ENCODE assay signal across 8 cellular contexts in genomic region chr2:213149949-213150314, GRCh38. TPM values are rescaled to one million over a fixed set of nuclear protein-coding genes. Genes with fewer than 3 reads are reported as not detected.
A peak's percentile ranks its signal among the peaks of the same experiment; 100 is the strongest.
DNase-seq lines count a peak whose midpoint lies in the region; ATAC-seq, FAIRE-seq and TF ChIP-seq lines count a peak whose summit lies in the region.

No MANE protein-coding gene starts in this region.

- H3K27me3 ChIP-seq in HL-60 (ENCODE audit: insufficient read depth, poor library complexity, severe bottlenecking) = no peaks in the 10 kb centered on the region

- peaks cover 17% of the 10 kb centered on the region for H3K36me3 Mint-ChIP-seq in activated CD8-positive, alpha-beta T cell treated with anti-CD3 and anti-CD28 coated beads for 36 hours (ENCODE audit: low read depth)
- H3K36me3 Mint-ChIP-seq in stimulated activated effector memory CD8-positive, alpha-beta T cell treated with anti-CD3 and anti-CD28 coated beads, Interleukin-12 subunit alpha, Interleukin-12 subunit beta, amount 100 ng/mL, for 72 hours = peaks cover 57% of the 10 kb centered on the region

- POLR2A ChIA-PET in activated CD8-positive, alpha-beta T cell treated with anti-CD3 and anti-CD28 coated beads for 36 hours (lab: Charles Lee) = interaction anchor here (0.9 to 3.2 kb wide), 5 partner anchors 12 to 135 kb away, joined by 3 to 14 read pairs (median 5); no protein-coding TSS in a partner anchor

- peak overlapping the region; percentile 83 for H3K4me3 Mint-ChIP-seq in activated CD8-positive, alpha-beta T cell treated with anti-CD3 and anti-CD28 coated beads for 36 hours
- peak overlapping the region; percentile 86 for H3K4me3 Mint-ChIP-seq in stimulated activated effector memory CD8-positive, alpha-beta T cell treated with anti-CD3 and anti-CD28 coated beads, Interleukin-12 subunit alpha, Interleukin-12 subunit beta, amount 100 ng/mL, for 72 hours

- H3K27ac Mint-ChIP-seq in activated CD8-positive, alpha-beta T cell treated with anti-CD3 and anti-CD28 coated beads for 36 hours = peak overlapping the region; percentile 88
- peak overlapping the region; percentile 95 for H3K27ac Mint-ChIP-seq in stimulated activated effector memory CD8-positive, alpha-beta T cell treated with anti-CD3 and anti-CD28 coated beads, Interleukin-12 subunit alpha, Interleukin-12 subunit beta, amount 100 ng/mL, for 72 hours

- no peak for ATAC-seq in activated CD8-positive, alpha-beta T cell treated with anti-CD3 and anti-CD28 coated beads for 36 hours
- no peak for ATAC-seq in stimulated activated effector memory CD8-positive, alpha-beta T cell treated with anti-CD3 and anti-CD28 coated beads, Interleukin-12 subunit alpha, Interleukin-12 subunit beta, amount 100 ng/mL, for 72 hours
- ATAC-seq in omental fat pad (ENCODE audit: low FRiP score) (no peak), HG03108 (IDR thresholded peaks at IDR 0.05; ENCODE audit: unreplicated experiment) (no peak)

- no peaks in the 10 kb centered on the region for H3K9me3 Mint-ChIP-seq in activated CD8-positive, alpha-beta T cell treated with anti-CD3 and anti-CD28 coated beads for 36 hours
- H3K9me3 Mint-ChIP-seq in stimulated activated effector memory CD8-positive, alpha-beta T cell treated with anti-CD3 and anti-CD28 coated beads, Interleukin-12 subunit alpha, Interleukin-12 subunit beta, amount 100 ng/mL, for 72 hours = no peaks in the 10 kb centered on the region

- CTCF ChIA-PET in activated CD8-positive, alpha-beta T cell treated with anti-CD3 and anti-CD28 coated beads for 36 hours (lab: Charles Lee) = interaction anchor here (0.8 to 2.8 kb wide), 9 partner anchors 20 to 463 kb away, joined by 3 to 11 read pairs (median 4); no protein-coding TSS in a partner anchor

- no peak for DNase-seq in HL-60 (ENCODE audit: low read depth in 1 of 2, low spot score in 1 of 2)
- DNase-seq in activated CD8-positive, alpha-beta T cell treated with anti-CD3 and anti-CD28 coated beads for 36 hours = no peak
- DNase-seq in stimulated activated effector memory CD8-positive, alpha-beta T cell treated with anti-CD3 and anti-CD28 coated beads, Interleukin-12 subunit alpha, Interleukin-12 subunit beta, amount 100 ng/mL, for 72 hours (ENCODE audit: low spot score in 2 of 2) = no peak
- DNase-seq in stimulated activated naive CD4-positive, alpha-beta T cell treated with Interleukin-2 at 50 U/mL for 16 hours (lab: John Stamatoyannopoulos, UW) = no peak
- DNase-seq in D721Med (ENCODE audit: insufficient read length, low spot score) = no peak
- DNase-seq in omental fat pad (ENCODE audit: low spot score) = no peak

- intact Hi-C loops in activated CD8-positive, alpha-beta T cell treated with anti-CD3 and anti-CD28 coated beads for 36 hours (cut with micrococcal nuclease) = loop anchor here (5.0 kb wide), 5 partner anchors 33 to 463 kb away; no protein-coding TSS in a partner anchor

- H3K4me1 Mint-ChIP-seq in activated CD8-positive, alpha-beta T cell treated with anti-CD3 and anti-CD28 coated beads for 36 hours (ENCODE audit: low read depth) = peaks cover 38% of the 10 kb centered on the region
- peaks cover 5% of the 10 kb centered on the region for H3K4me1 Mint-ChIP-seq in stimulated activated effector memory CD8-positive, alpha-beta T cell treated with anti-CD3 and anti-CD28 coated beads, Interleukin-12 subunit alpha, Interleukin-12 subunit beta, amount 100 ng/mL, for 72 hours

- peak overlapping the region; percentile 16; the same call in 1 of the 2 replicates for H3K27ac ChIP-seq in HL-60 (replicated peaks)

- FAIRE-seq in D721Med (lab: Jason Lieb, UNC) = no peak

- H3K4me3 ChIP-seq in HL-60 (replicated peaks; ENCODE audit: insufficient read depth, low read length) (no peak overlapping the region), iPS-11a (ENCODE audit: low read depth, low read length) (peak overlapping the region; percentile 85)

- no peak for TF ChIP-seq CTCF in HL-60 (IDR thresholded peaks at IDR 0.05; ENCODE audit: insufficient read depth, low read length)
- no peak for TF ChIP-seq CTCF in activated CD8-positive, alpha-beta T cell treated with anti-CD3 and anti-CD28 coated beads for 36 hours (IDR thresholded peaks at IDR 0.05)
- TF ChIP-seq CTCF in D721Med (IDR thresholded peaks at IDR 0.05; ENCODE audit: insufficient read depth, missing control alignments) = no peak
- TF ChIP-seq CTCF in omental fat pad (IDR thresholded peaks at IDR 0.05) = no peak

- peaks cover 12% of the 10 kb centered on the region for H3K27me3 Mint-ChIP-seq in activated CD8-positive, alpha-beta T cell treated with anti-CD3 and anti-CD28 coated beads for 36 hours

RNA-seq across cellular contexts. Expression of gene IKZF2, which starts 1.5 kb away (rescaled TPM):
- total RNA-seq in activated CD8-positive, alpha-beta T cell treated with anti-CD3 and anti-CD28 coated beads for 36 hours = 10 to 100 TPM; 24.4 to 28.7 TPM
- total RNA-seq in omental fat pad = 10 to 100 TPM; 11.2 to 18.0 (median 12.9) TPM
